ENCODE assay signal across 9 cellular contexts in genomic region chr11:119029069-119029339, GRCh38. TPM values are rescaled to one million over a fixed set of nuclear protein-coding genes. Genes with fewer than 3 reads are reported as not detected.
DNase-seq lines count a peak whose midpoint lies in the region; ATAC-seq and TF ChIP-seq lines count a peak whose summit lies in the region.
"Had no signal": no experiment of that assay in that cellular context is flagged by ENCODE, and none has a peak within 500 bp of the region (broad histone marks: within the 10 kb centered on the region; RNA-seq: fewer than 3 reads in every experiment).

No MANE protein-coding gene starts in this region.

- H3K4me2 ChIP-seq in HCT116 (ENCODE audit: low read length), result peak overlapping the region; percentile 99
- H3K4me2 ChIP-seq in SU-DHL-6 (ENCODE audit: low read depth, low read length, poor library complexity, severe bottlenecking), result peak overlapping the region; percentile 96

- H3K9me2 ChIP-seq in HCT116 (ENCODE audit: insufficient read depth) (no peaks in the 10 kb centered on the region), SU-DHL-6 (replicated peaks; ENCODE audit: insufficient read depth, low read length) (no peaks in the 10 kb centered on the region)

- DNase-seq in HCT116 (ENCODE audit: low read depth, low spot score) (no peak), NCI-H82 (lab: John Stamatoyannopoulos, UW) (no peak), NCI-H82 treated with DMSO at 0.1 percent for 48 hours (lab: John Stamatoyannopoulos, UW; ENCODE audit: unreplicated experiment) (no peak), SW480 (ENCODE audit: low spot score) (no peak)
- DNase-seq: NCI-H2029 treated with DMSO at 0.1 percent for 48 hours had no signal

- H3K79me2 ChIP-seq in HCT116 (ENCODE audit: insufficient read depth, low read length), result peaks cover 26% of the 10 kb centered on the region
- peaks cover 6% of the 10 kb centered on the region for H3K79me2 ChIP-seq in SU-DHL-6 (ENCODE audit: insufficient read depth, low read length)

- ATAC-seq in HCT116 (no peak), GM18909 (IDR thresholded peaks at IDR 0.05; ENCODE audit: poor library complexity, unreplicated experiment) (no peak)

- POLR2A ChIA-PET in HCT116 (lab: Charles Lee), result no interaction called here

- TF ChIP-seq POLR2A in HCT116 (IDR thresholded peaks at IDR 0.05; ENCODE audit: borderline replicate concordance, extremely low read depth, insufficient read depth, insufficient read length), result no peak

- H3K27ac ChIP-seq in HCT116 (ENCODE audit: low read depth, low read length), result peak overlapping the region; percentile 89; the same call in 1 of the 2 replicates
- peak overlapping the region; percentile 71 for H3K27ac ChIP-seq in SU-DHL-6 (ENCODE audit: low read depth, low read length)
- H3K27ac ChIP-seq in skin epidermis, result peak overlapping the region in 14 of 21 experiments; percentile 14 to 95 (median 86)

- no peaks in the 10 kb centered on the region for H3K27me3 ChIP-seq in HCT116 (ENCODE audit: insufficient read depth, low read length)
- H3K27me3 ChIP-seq in SU-DHL-6 (ENCODE audit: low read length), result no peaks in the 10 kb centered on the region
- no peaks in the 10 kb centered on the region for H3K27me3 ChIP-seq in iPS-15b (ENCODE audit: control insufficient read depth, insufficient read depth, low read length)

- CTCF ChIA-PET in HCT116 (lab: Charles Lee), result no interaction called here

- TF ChIP-seq CTCF in HCT116 (IDR thresholded peaks at IDR 0.05 in 2 of 3, conservative IDR thresholded peaks at IDR 0.05 in 1 of 3; ENCODE audit: borderline replicate concordance in 1 of 3, insufficient read depth in 1 of 3, low read depth in 2 of 3, low read length in 2 of 3) (no peak), SU-DHL-6 (IDR thresholded peaks at IDR 0.05; ENCODE audit: insufficient read depth, low read length, poor library complexity, severe bottlenecking) (no peak)

- H2AFZ ChIP-seq in HCT116 (ENCODE audit: low read depth, low read length, poor library complexity, severe bottlenecking) (no peak overlapping the region), SU-DHL-6 (ENCODE audit: low read depth, low read length, severe bottlenecking) (no peak overlapping the region)

- no TSS peak for BruUV-seq in HCT116 (replicated peaks; lab: Mats Ljungman, UMichigan)

- peaks cover 5 to 37% of the 10 kb centered on the region in 2 experiments; a peak in 3 of 4 replicates for H3K4me1 ChIP-seq in HCT116 (ENCODE audit: control insufficient read depth in 1 of 2, insufficient read depth in 2 of 2, low read length in 2 of 2)
- peaks cover 12% of the 10 kb centered on the region for H3K4me1 ChIP-seq in iPS-15b (ENCODE audit: control insufficient read depth, insufficient read depth, low read length)

- intact Hi-C loops in HCT116 (cut with micrococcal nuclease), result no loop called here

- H3K4me3 ChIP-seq in HCT116 (replicated peaks in 1 of 2; ENCODE audit: low read depth in 1 of 2, low read length in 2 of 2) (no peak overlapping the region; a peak in 1 of 4 replicates), SU-DHL-6 (ENCODE audit: insufficient read depth, low read length, poor library complexity, severe bottlenecking) (no peak overlapping the region), iPS-15b (ENCODE audit: low read depth, low read length) (peak overlapping the region; percentile 94), skin epidermis (no peak overlapping the region)

- no peak for TF ChIP-seq RAD21 in HCT116 (IDR thresholded peaks at IDR 0.05; ENCODE audit: low read depth)

- no peaks in the 10 kb centered on the region for H3K9me3 ChIP-seq in HCT116 (ENCODE audit: control insufficient read depth in 1 of 2, insufficient read depth in 1 of 2, low read depth in 1 of 2, low read length in 2 of 2)
- H3K9me3 ChIP-seq in SU-DHL-6 (ENCODE audit: insufficient read depth, low read length), result no peaks in the 10 kb centered on the region
- no peaks in the 10 kb centered on the region for H3K9me3 ChIP-seq in iPS-15b (ENCODE audit: control insufficient read depth, insufficient read depth, low read length)

- RAD21 ChIA-PET in HCT116 (lab: Charles Lee; ENCODE audit: low non-redundant PET in 1 of 2, low total read pairs in 2 of 2, uncharacterized antibody in 2 of 2, unreplicated experiment in 2 of 2), result no interaction called here

- H3K36me3 ChIP-seq in HCT116 (ENCODE audit: control insufficient read depth in 1 of 2, insufficient read depth in 2 of 2, low read length in 2 of 2), result peaks cover 14 to 20% of the 10 kb centered on the region in 2 experiments; a peak in 2 of 4 replicates
- no peaks in the 10 kb centered on the region for H3K36me3 ChIP-seq in SU-DHL-6 (ENCODE audit: low read length)
- H3K36me3 ChIP-seq in iPS-15b (ENCODE audit: control insufficient read depth, insufficient read depth, low read length), result peaks cover 39% of the 10 kb centered on the region

- H3K9ac ChIP-seq in HCT116 (ENCODE audit: low read length) (peak overlapping the region; percentile 97), SU-DHL-6 (ENCODE audit: low read length) (peak overlapping the region; percentile 93), iPS-15b (ENCODE audit: low read depth, low read length) (peak overlapping the region; percentile 84)

- H4K20me1 ChIP-seq in HCT116 (ENCODE audit: insufficient read depth) (no peaks in the 10 kb centered on the region), SU-DHL-6 (ENCODE audit: low read depth, low read length) (no peaks in the 10 kb centered on the region)

- H3F3A ChIP-seq in SU-DHL-6 (ENCODE audit: insufficient read depth), result no peaks in the 10 kb centered on the region; the same call in 1 of the 2 replicates

TF ChIP-seq in HCT116, 20 proteins besides CTCF, POLR2A, EP300 and RAD21:
- TF ChIP-seq CEBPB (IDR thresholded peaks at IDR 0.05; ENCODE audit: low read depth) (no peak), ELF1 (IDR thresholded peaks at IDR 0.05; ENCODE audit: borderline replicate concordance, low read depth) (no peak), MAX (IDR thresholded peaks at IDR 0.05) (no peak), EZH2phosphoT487 (IDR thresholded peaks at IDR 0.05; ENCODE audit: borderline replicate concordance) (no peak), JUND (IDR thresholded peaks at IDR 0.05) (no peak), SP1 (IDR thresholded peaks at IDR 0.05; ENCODE audit: low read depth) (no peak), EGR1 (IDR thresholded peaks at IDR 0.05; ENCODE audit: low read depth) (no peak), TCF7L2 (IDR thresholded peaks at IDR 0.05; ENCODE audit: borderline replicate concordance, extremely low read depth, insufficient read depth, insufficient read length) (no peak), ZNF274 (IDR thresholded peaks at IDR 0.05; ENCODE audit: low read depth, low read length) (no peak), POLR2AphosphoS5 (IDR thresholded peaks at IDR 0.05; ENCODE audit: low read depth, low read length) (no peak), ZBTB33 (IDR thresholded peaks at IDR 0.05; ENCODE audit: extremely low read depth, insufficient replicate concordance, low read length) (no peak), CBX3 (IDR thresholded peaks at IDR 0.05; ENCODE audit: low read depth) (no peak), EZH2 (IDR thresholded peaks at IDR 0.05) (no peak), ATF3 (IDR thresholded peaks at IDR 0.05) (no peak), YY1 (IDR thresholded peaks at IDR 0.05; ENCODE audit: extremely low read depth, insufficient replicate concordance, low read depth, low read length) (no peak)

RNA-seq across cellular contexts. Expression of gene SLC37A4, which starts 1.7 kb away (rescaled TPM):
- 49.8 TPM for total RNA-seq in HCT116 (2021; ENCODE audit: unreplicated experiment)
- polyA plus RNA-seq in HCT116 (2012), result 49.7 and 62.0 TPM in 2 replicates

RNA-seq across cellular contexts. Expression of gene TRAPPC4, which starts 10.4 kb away (rescaled TPM):
- 61.6 TPM for total RNA-seq in HCT116 (2021; ENCODE audit: unreplicated experiment)
- 58.0 and 59.2 TPM in 2 replicates for polyA plus RNA-seq in HCT116 (2012)

RNA-seq across cellular contexts. Expression of gene RPS25, which starts 10.9 kb away (rescaled TPM):
- total RNA-seq in HCT116 (2021; ENCODE audit: unreplicated experiment), result 1,404 TPM
- 647 and 867 TPM in 2 replicates for polyA plus RNA-seq in HCT116 (2012)

RNA-seq across cellular contexts. Expression of gene HYOU1, which starts 28.0 kb away (rescaled TPM):
- total RNA-seq in HCT116 (2021; ENCODE audit: unreplicated experiment), result 181 TPM
- 163 and 236 TPM in 2 replicates for polyA plus RNA-seq in HCT116 (2012)

RNA-seq across cellular contexts. Expression of gene CENATAC, which starts 31.1 kb away (rescaled TPM):
- 28.9 TPM for total RNA-seq in HCT116 (2021; ENCODE audit: unreplicated experiment)
- 7.5 and 9.0 TPM in 2 replicates for polyA plus RNA-seq in HCT116 (2012)
